8 cellular contexts compared by ENCODE assay signal in genomic region chr4:87559090-87559837, GRCh38. TPM values are rescaled to one million over a fixed set of nuclear protein-coding genes. Genes with fewer than 3 reads are reported as not detected.
DNase-seq lines count a peak whose midpoint lies in the region; ATAC-seq, FAIRE-seq and TF ChIP-seq lines count a peak whose summit lies in the region.

No MANE protein-coding gene starts in this region.

- FAIRE-seq in HTR-8/SVneo (lab: Jason Lieb, UNC) = no peak

- no peak overlapping the region for H3K27ac Mint-ChIP-seq in endothelial cell (ENCODE audit: unreplicated experiment)

- H3K4me1 Mint-ChIP-seq in endothelial cell (ENCODE audit: unreplicated experiment) = no peaks in the 10 kb centered on the region

- DNase-seq in NCI-H1417 (lab: John Stamatoyannopoulos, UW) (peak; percentile 70 to 93 (median 80)), islet precursor cell (peak; percentile 58), HTR-8/SVneo (ENCODE audit: insufficient read length, low spot score) (no peak), retina (no peak), endothelial cell (ENCODE audit: low spot score) (no peak)

- ATAC-seq in GM18909 (IDR thresholded peaks at IDR 0.05; ENCODE audit: poor library complexity, unreplicated experiment) (peak; percentile 100), HG02759 (IDR thresholded peaks at IDR 0.05; ENCODE audit: unreplicated experiment) (peak; percentile 99)

- no peaks in the 10 kb centered on the region for H3K9me3 Mint-ChIP-seq in endothelial cell (ENCODE audit: unreplicated experiment)

- no peaks in the 10 kb centered on the region for H3K36me3 Mint-ChIP-seq in endothelial cell (ENCODE audit: low read depth, unreplicated experiment)

- TF ChIP-seq CTCF in VCaP (conservative IDR thresholded peaks at IDR 0.05) (no peak), endothelial cell (IDR thresholded peaks at IDR 0.05; ENCODE audit: unreplicated experiment) (no peak)

- H3K27me3 Mint-ChIP-seq in endothelial cell (ENCODE audit: unreplicated experiment) = no peaks in the 10 kb centered on the region

- no peak overlapping the region for H3K4me3 Mint-ChIP-seq in endothelial cell (ENCODE audit: unreplicated experiment)

- peak overlapping the region; percentile 65 for H3K27ac ChIP-seq in VCaP

RNA-seq across cellular contexts. Expression of gene SPARCL1, which starts 30.1 kb away (rescaled TPM):
- total RNA-seq in endothelial cell (ENCODE audit: unreplicated experiment) = 3.3 TPM

RNA-seq across cellular contexts. Expression of gene DSPP, which starts 49.1 kb away (rescaled TPM):
- total RNA-seq in endothelial cell (ENCODE audit: unreplicated experiment) = not detected

Comparison
In these comparisons a context has a peak if more than half of its experiments do, and no peak if none do; other contexts are left out.
1. DNase-seq: peak in NCI-H1417 (3 of 3) and islet precursor cell (single experiment); none in HTR-8/SVneo (single experiment), retina (single experiment) and endothelial cell (single experiment).